ENCODE assay signal across 17 cellular contexts in genomic region chr1:13662498-13662897, GRCh38. TPM values are rescaled to one million over a fixed set of nuclear protein-coding genes. Genes with fewer than 3 reads are reported as not detected.
A peak's percentile ranks its signal among the peaks of the same experiment; 100 is the strongest.
DNase-seq lines count a peak whose midpoint lies in the region; ATAC-seq and TF ChIP-seq lines count a peak whose summit lies in the region.
"Had no signal": no experiment of that assay in that cellular context is flagged by ENCODE, and none has a peak within 500 bp of the region (broad histone marks: within the 10 kb centered on the region; RNA-seq: fewer than 3 reads in every experiment).

No MANE protein-coding gene starts in this region.

- BruUV-seq in PC-3 (replicated peaks; lab: Mats Ljungman, UMichigan): no TSS peak

- H3K4me1 Mint-ChIP-seq in activated CD4-positive, alpha-beta memory T cell treated with anti-CD3 and anti-CD28 coated beads for 36 hours (ENCODE audit: low read depth): peaks cover 4% of the 10 kb centered on the region

- no peak for TF ChIP-seq POLR2A in gastrocnemius medialis (IDR thresholded peaks at IDR 0.05)

- no peak overlapping the region for H3K27ac Mint-ChIP-seq in activated CD4-positive, alpha-beta memory T cell treated with anti-CD3 and anti-CD28 coated beads for 36 hours
- H3K27ac Mint-ChIP-seq: activated naive CD8-positive, alpha-beta T cell; IgD-negative memory B cell; naive thymus-derived CD8-positive, alpha-beta T cell had no signal

- TF ChIP-seq CTCF in PC-3 (conservative IDR thresholded peaks at IDR 0.05; ENCODE audit: low read depth, low read length): no peak
- no peak for TF ChIP-seq CTCF in fibroblast of pulmonary artery (IDR thresholded peaks at IDR 0.05; ENCODE audit: low read length, missing control alignments)
- TF ChIP-seq CTCF in gastrocnemius medialis (IDR thresholded peaks at IDR 0.05 in 4 of 5, conservative IDR thresholded peaks at IDR 0.05 in 1 of 5): no peak

- H3K27me3 Mint-ChIP-seq in activated CD4-positive, alpha-beta memory T cell treated with anti-CD3 and anti-CD28 coated beads for 36 hours: peaks cover 3% of the 10 kb centered on the region

- H3K36me3 Mint-ChIP-seq in activated CD4-positive, alpha-beta memory T cell treated with anti-CD3 and anti-CD28 coated beads for 36 hours: peaks cover 2% of the 10 kb centered on the region

- no peaks in the 10 kb centered on the region for H3F3A ChIP-seq in PC-3 (ENCODE audit: low read length, unreplicated experiment)

- H3K4me3 ChIP-seq in PC-3 (ENCODE audit: low read length) (no peak overlapping the region), fibroblast of pulmonary artery (replicated peaks; ENCODE audit: low read depth, low read length) (no peak overlapping the region), gastrocnemius medialis (no peak overlapping the region)
- H3K4me3 ChIP-seq: BLaER1 treated with 17β-estradiol and CSF1 and Interleukin-3, amounts not matched to agents 10 nM and 100 nM; coronary artery; SJCRH30 had no signal

- 0 out of 2 replicates have a peak, but pooled peaks have one; percentile 15 for ATAC-seq in PC-3
- peak in 1 of 2 donors; percentile 62 for ATAC-seq in gastrocnemius medialis
- ATAC-seq: naive thymus-derived CD8-positive, alpha-beta T cell had no signal

- H3K4me1 ChIP-seq in PC-3 (ENCODE audit: insufficient read depth, low read length): peaks cover 23% of the 10 kb centered on the region
- no peaks in the 10 kb centered on the region for H3K4me1 ChIP-seq in gastrocnemius medialis
- H3K4me1 ChIP-seq: SJCRH30 had no signal

- H3K9me3 ChIP-seq in PC-3 (ENCODE audit: low read length) (no peaks in the 10 kb centered on the region), gastrocnemius medialis (no peaks in the 10 kb centered on the region)
- H3K9me3 ChIP-seq: SJCRH30 had no signal

- CTCF ChIA-PET in PC-3 (lab: Charles Lee): no interaction called here
- CTCF ChIA-PET in activated CD4-positive, alpha-beta memory T cell treated with anti-CD3 and anti-CD28 coated beads for 36 hours (lab: Charles Lee): no interaction called here

- no peaks in the 10 kb centered on the region for H3K79me2 ChIP-seq in PC-3 (ENCODE audit: low read length)

- no peak overlapping the region for H3K4me2 ChIP-seq in PC-3 (ENCODE audit: low read length)

- intact Hi-C loops in PC-3 (cut with micrococcal nuclease): no loop called here
- intact Hi-C loops in gastrocnemius medialis (cut with DNase I; ENCODE audit: low total_unique reads): no loop called here
- intact Hi-C loops in activated CD4-positive, alpha-beta memory T cell treated with anti-CD3 and anti-CD28 coated beads for 36 hours (cut with micrococcal nuclease): no loop called here

- no peaks in the 10 kb centered on the region for H3K9me2 ChIP-seq in PC-3 (replicated peaks; ENCODE audit: low read length)

- H3K4me3 Mint-ChIP-seq in activated CD4-positive, alpha-beta memory T cell treated with anti-CD3 and anti-CD28 coated beads for 36 hours: no peak overlapping the region
- H3K4me3 Mint-ChIP-seq: activated naive CD8-positive, alpha-beta T cell; naive thymus-derived CD8-positive, alpha-beta T cell had no signal

- no peaks in the 10 kb centered on the region for H3K27me3 ChIP-seq in PC-3 (ENCODE audit: low read length)
- H3K27me3 ChIP-seq in gastrocnemius medialis: no peaks in the 10 kb centered on the region
- H3K27me3 ChIP-seq: BLaER1 treated with 17β-estradiol and CSF1 and Interleukin-3, amounts not matched to agents 10 nM and 100 nM; SJCRH30 had no signal

- peak; percentile 70 for DNase-seq in Daoy (ENCODE audit: low read depth)
- DNase-seq in PC-3: peak; percentile 54
- peak; percentile 48 for DNase-seq in fibroblast of pulmonary artery (ENCODE audit: low read depth)
- peak; percentile 10 to 39 for DNase-seq in gastrocnemius medialis
- DNase-seq in DMS153 treated with DMSO at 0.1 percent for 48 hours (lab: John Stamatoyannopoulos, UW; ENCODE audit: unreplicated experiment): no peak
- no peak for DNase-seq in SK-N-DZ (ENCODE audit: low spot score)
- no peak for DNase-seq in activated CD4-positive, alpha-beta memory T cell treated with anti-CD3 and anti-CD28 coated beads for 36 hours
- DNase-seq in activated gamma-delta T cell treated with Interleukin-2 at 50 U/mL for 16 hours: no peak
- DNase-seq: naive thymus-derived CD8-positive, alpha-beta T cell; NCI-H1417; NCI-H69; SJCRH30; stimulated activated CD4-positive, alpha-beta T cell treated with anti-CD3 and anti-CD28 coated beads, Interleukin-2, amount 100 ng/mL, for 48 hours had no signal

- no peaks in the 10 kb centered on the region for H3K36me3 ChIP-seq in PC-3 (ENCODE audit: low read depth, low read length)
- H3K36me3 ChIP-seq in gastrocnemius medialis: no peaks in the 10 kb centered on the region
- H3K36me3 ChIP-seq: BLaER1 treated with 17β-estradiol and CSF1 and Interleukin-3, amounts not matched to agents 10 nM and 100 nM; SJCRH30 had no signal

- peaks cover 3% of the 10 kb centered on the region for H3K9me3 Mint-ChIP-seq in activated CD4-positive, alpha-beta memory T cell treated with anti-CD3 and anti-CD28 coated beads for 36 hours

- H3K27ac ChIP-seq in PC-3 (ENCODE audit: low read length) (no peak overlapping the region), gastrocnemius medialis (peak overlapping the region in 2 of 4 donors; percentile 2 to 18)
- H3K27ac ChIP-seq: coronary artery, SJCRH30 had no signal

- in situ Hi-C loops in gastrocnemius medialis (cut with MboI; ENCODE audit: low sequenced_read_pairs in 4 of 4): loop anchor here in 3 of 4 donors (5.0 to 10.0 kb wide), 4 partner anchors 162 to 300 kb away; no protein-coding TSS in a partner anchor

- POLR2A ChIA-PET in PC-3 (lab: Charles Lee; ENCODE audit: unreplicated experiment): no interaction called here
- POLR2A ChIA-PET in activated CD4-positive, alpha-beta memory T cell treated with anti-CD3 and anti-CD28 coated beads for 36 hours (lab: Charles Lee): no interaction called here

- no peak overlapping the region for H3K9ac ChIP-seq in PC-3 (ENCODE audit: low read length)

- no peaks in the 10 kb centered on the region for H4K20me1 ChIP-seq in PC-3 (ENCODE audit: low read length)
- H4K20me1 ChIP-seq: BLaER1 treated with 17β-estradiol and CSF1 and Interleukin-3, amounts not matched to agents 10 nM and 100 nM had no signal

- H2AFZ ChIP-seq in PC-3 (ENCODE audit: low read length): no peak overlapping the region

RNA-seq across cellular contexts. Expression of gene PRDM2, which starts 37.5 kb away (rescaled TPM):
- total RNA-seq in Daoy (2014; rRNA removed; shearing (Covaris generic)): 11.0 and 12.2 TPM in 2 replicates
- total RNA-seq in PC-3 (2014; rRNA removed): 9.4 and 13.8 TPM in 2 replicates
- 10 to 100 TPM; 24.1 to 38.3 (median 35.6) TPM for total RNA-seq in gastrocnemius medialis
- 4.3 and 7.3 TPM in 2 replicates for polyA plus RNA-seq in SK-N-DZ (2014; cell fraction: cytosol; rRNA removed)
- polyA plus RNA-seq in SK-N-DZ (2014; cell fraction: nucleus; rRNA removed): 4.6 and 10.9 TPM in 2 replicates
- total RNA-seq in activated CD4-positive, alpha-beta memory T cell treated with anti-CD3 and anti-CD28 coated beads for 36 hours: 10 to 100 TPM; 41.7 to 44.6 TPM

Comparison
In these comparisons a context has a peak if more than half of its experiments do, and no peak if none do; other contexts are left out.
1. DNase-seq: peak in Daoy (single experiment), PC-3 (single experiment), fibroblast of pulmonary artery (single experiment) and gastrocnemius medialis (2 of 2); none in DMS153 treated with DMSO at 0.1 percent for 48 hours (single experiment), SK-N-DZ (single experiment), activated CD4-positive, alpha-beta memory T cell treated with anti-CD3 and anti-CD28 coated beads for 36 hours (single experiment) and activated gamma-delta T cell treated with Interleukin-2 at 50 U/mL for 16 hours (single experiment).